ENCODE assay signal across 16 cellular contexts in genomic region chr21:31973402-31973944, GRCh38.
DNase-seq lines count a peak whose midpoint lies in the region; ATAC-seq and TF ChIP-seq lines count a peak whose summit lies in the region.
"Had no signal": no experiment of that assay in that cellular context is flagged by ENCODE, and none has a peak within 500 bp of the region (broad histone marks: within the 10 kb centered on the region; RNA-seq: fewer than 3 reads in every experiment).

No MANE protein-coding gene starts in this region.

- H3K36me3 Mint-ChIP-seq in CD4-positive, alpha-beta memory T cell: peaks cover 0 to 6% of the 10 kb centered on the region in 2 donors
- no peaks in the 10 kb centered on the region for H3K36me3 Mint-ChIP-seq in activated T-helper 17 cell treated with anti-CD3 and anti-CD28 coated beads, Interleukin-2, amount 50 U/mL, for 72 hours (ENCODE audit: low read depth)
- peaks cover 51% of the 10 kb centered on the region for H3K36me3 Mint-ChIP-seq in neural progenitor cell

- H3K9me3 Mint-ChIP-seq in CD4-positive, alpha-beta memory T cell: peaks cover 0 to 17% (median 8%) of the 10 kb centered on the region in 8 donors
- peaks cover 13% of the 10 kb centered on the region for H3K9me3 Mint-ChIP-seq in activated T-helper 17 cell treated with anti-CD3 and anti-CD28 coated beads, Interleukin-2, amount 50 U/mL, for 72 hours
- H3K9me3 Mint-ChIP-seq in neural progenitor cell: no peaks in the 10 kb centered on the region
- H3K9me3 Mint-ChIP-seq: CD4-positive, alpha-beta T cell; H9 had no signal

- H3K27me3 Mint-ChIP-seq in CD4-positive, alpha-beta memory T cell: peaks cover 3 to 8% of the 10 kb centered on the region in 2 donors
- no peaks in the 10 kb centered on the region for H3K27me3 Mint-ChIP-seq in activated T-helper 17 cell treated with anti-CD3 and anti-CD28 coated beads, Interleukin-2, amount 50 U/mL, for 72 hours
- H3K27me3 Mint-ChIP-seq in neural progenitor cell (ENCODE audit: insufficient read depth, low read depth): no peaks in the 10 kb centered on the region

- peaks cover 26% of the 10 kb centered on the region for H3F3A ChIP-seq in neural progenitor cell (ENCODE audit: low read depth)

- no peaks in the 10 kb centered on the region for H3K79me2 ChIP-seq in neural progenitor cell (ENCODE audit: low read depth)

- no peaks in the 10 kb centered on the region for H3K9me3 ChIP-seq in CD4-positive, alpha-beta memory T cell (ENCODE audit: control insufficient read depth in 1 of 2, low read length in 2 of 2)
- H3K9me3 ChIP-seq in neural progenitor cell (ENCODE audit: low read depth) (no peaks in the 10 kb centered on the region), colonic mucosa (no peaks in the 10 kb centered on the region)
- H3K9me3 ChIP-seq: BE2C had no signal

- H3K4me2 ChIP-seq in neural progenitor cell: peak overlapping the region; percentile 25

- peak; percentile 73 for ATAC-seq in activated T-helper 17 cell treated with anti-CD3 and anti-CD28 coated beads, Interleukin-2, amount 50 U/mL, for 72 hours (replicated peaks)
- no peak for ATAC-seq in GM19023 (IDR thresholded peaks at IDR 0.05; ENCODE audit: unreplicated experiment)

- DNase-seq in CD4-positive, alpha-beta memory T cell: no peak
- DNase-seq in Daoy (ENCODE audit: low read depth): peak; percentile 13
- no peak for DNase-seq in neural progenitor cell (ENCODE audit: low spot score)
- DNase-seq in colonic mucosa: no peak
- DNase-seq in dedifferentiated amniotic fluid mesenchymal stem cell (ENCODE audit: extremely low spot score): no peak
- no peak for DNase-seq in activated gamma-delta T cell treated with Interleukin-2 at 50 U/mL for 16 hours
- DNase-seq: ACHN; BE2C; C1 segment of cervical spinal cord; CD4-positive, alpha-beta T cell; DMS153; DMS79; GF-D8; H9 had no signal

- H3K27ac ChIP-seq in CD4-positive, alpha-beta memory T cell (ENCODE audit: low read depth, low read length): no peak overlapping the region
- H3K27ac ChIP-seq in neural progenitor cell (no peak overlapping the region), colonic mucosa (no peak overlapping the region)

- H3K36me3 ChIP-seq in CD4-positive, alpha-beta memory T cell (ENCODE audit: insufficient read depth, low read length): no peaks in the 10 kb centered on the region
- H3K36me3 ChIP-seq in neural progenitor cell (no peaks in the 10 kb centered on the region), colonic mucosa (no peaks in the 10 kb centered on the region)
- H3K36me3 ChIP-seq: BE2C had no signal

- no peak overlapping the region for H2AFZ ChIP-seq in neural progenitor cell (replicated peaks)

- peak overlapping the region in 5 of 7 donors; percentile 3 to 26 (median 18) for H3K27ac Mint-ChIP-seq in CD4-positive, alpha-beta memory T cell
- peak overlapping the region; percentile 28 for H3K27ac Mint-ChIP-seq in activated T-helper 17 cell treated with anti-CD3 and anti-CD28 coated beads, Interleukin-2, amount 50 U/mL, for 72 hours
- H3K27ac Mint-ChIP-seq in neural progenitor cell: no peak overlapping the region
- H3K27ac Mint-ChIP-seq: CD4-positive, alpha-beta T cell had no signal

- peak overlapping the region in 1 of 8 donors; percentile 15 for H3K4me3 Mint-ChIP-seq in CD4-positive, alpha-beta memory T cell
- peak overlapping the region; percentile 64 for H3K4me3 Mint-ChIP-seq in activated T-helper 17 cell treated with anti-CD3 and anti-CD28 coated beads, Interleukin-2, amount 50 U/mL, for 72 hours
- H3K4me3 Mint-ChIP-seq in neural progenitor cell: no peak overlapping the region
- H3K4me3 Mint-ChIP-seq: H9 had no signal

- no peak overlapping the region for H3K9ac ChIP-seq in neural progenitor cell
- H3K9ac ChIP-seq in colonic mucosa (ENCODE audit: low read depth in 2 of 2, low read length in 2 of 2): no peak overlapping the region

- TF ChIP-seq CTCF in neural progenitor cell (IDR thresholded peaks at IDR 0.05) (no peak), colonic mucosa (IDR thresholded peaks at IDR 0.05) (no peak)

- H3K4me1 Mint-ChIP-seq in CD4-positive, alpha-beta memory T cell: peaks cover 2 to 17% (median 16%) of the 10 kb centered on the region in 4 donors
- H3K4me1 Mint-ChIP-seq in activated T-helper 17 cell treated with anti-CD3 and anti-CD28 coated beads, Interleukin-2, amount 50 U/mL, for 72 hours: peaks cover 18% of the 10 kb centered on the region
- H3K4me1 Mint-ChIP-seq in neural progenitor cell: peaks cover 30% of the 10 kb centered on the region

- CTCF ChIA-PET in CD4-positive, alpha-beta memory T cell (lab: Charles Lee; ENCODE audit: partially characterized antibody): no interaction called here

- no peaks in the 10 kb centered on the region for H3K27me3 ChIP-seq in CD4-positive, alpha-beta memory T cell (ENCODE audit: insufficient read depth, low read length)
- H3K27me3 ChIP-seq in neural progenitor cell (no peaks in the 10 kb centered on the region), colonic mucosa (no peaks in the 10 kb centered on the region)
- H3K27me3 ChIP-seq: BE2C had no signal

- peaks cover 7% of the 10 kb centered on the region for H4K20me1 ChIP-seq in neural progenitor cell (ENCODE audit: low read depth)

- peaks cover 19% of the 10 kb centered on the region for H3K4me1 ChIP-seq in CD4-positive, alpha-beta memory T cell (ENCODE audit: insufficient read depth, low read length)
- H3K4me1 ChIP-seq in neural progenitor cell: peaks cover 21% of the 10 kb centered on the region
- H3K4me1 ChIP-seq in colonic mucosa: no peaks in the 10 kb centered on the region
- H3K4me1 ChIP-seq: BE2C had no signal

- H3K4me3 ChIP-seq in CD4-positive, alpha-beta memory T cell (ENCODE audit: low read length in 2 of 2): no peak overlapping the region
- no peak overlapping the region for H3K4me3 ChIP-seq in neural progenitor cell
- no peak overlapping the region for H3K4me3 ChIP-seq in colonic mucosa

- POLR2A ChIA-PET in CD4-positive, alpha-beta memory T cell (lab: Charles Lee; ENCODE audit: partially characterized antibody): no interaction called here

- intact Hi-C loops in CD4-positive, alpha-beta memory T cell (cut with micrococcal nuclease): no loop called here
- intact Hi-C loops in colonic mucosa (cut with DNase I): no loop called here
